Comparison of ENCODE assay signal across 27 cellular contexts in the genomic region with DNA sequence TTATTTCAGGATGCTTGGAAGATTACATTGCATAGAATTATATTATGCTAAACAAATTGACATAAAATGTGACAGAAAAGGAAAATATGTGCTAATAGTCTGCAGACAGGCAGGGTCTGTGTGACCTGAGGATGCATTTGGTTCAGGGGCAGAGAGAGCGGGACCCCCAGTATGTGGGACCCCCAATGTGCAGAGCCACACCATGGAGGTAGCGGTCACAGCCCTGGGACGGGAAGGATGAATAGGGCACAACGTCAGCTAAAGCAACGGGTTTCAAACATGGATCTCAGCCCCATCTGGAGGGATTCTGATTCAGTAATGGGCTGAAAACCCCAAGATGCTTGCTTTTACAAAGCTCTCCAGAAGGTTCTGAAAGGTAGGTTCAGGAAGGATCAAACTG.
DNase-seq lines count a peak whose midpoint lies in the region.
"Had no signal": no experiment of that assay in that cellular context is flagged by ENCODE, and none has a peak within 500 bp of the region (broad histone marks: within the 10 kb centered on the region; RNA-seq: fewer than 3 reads in every experiment).

No MANE protein-coding gene starts in this region.

- H3K27me3 ChIP-seq in neuronal stem cell (ENCODE audit: control insufficient read depth in 3 of 3, insufficient read depth in 3 of 3, low read depth in 1 of 3, low read length in 3 of 3), result no peaks in the 10 kb centered on the region
- H3K27me3 ChIP-seq: BE2C; BLaER1; BLaER1 treated with 17β-estradiol and CSF1 and Interleukin-3, amounts not matched to agents 10 nM and 100 nM had no signal

- DNase-seq in neuronal stem cell (ENCODE audit: low spot score) (no peak), NCI-H226 (no peak)
- DNase-seq: 8988T; ACHN; AML-193; BE2C; C1 segment of cervical spinal cord; Caco-2; Calu3; CD4-positive, alpha-beta memory T cell; CD4-positive, alpha-beta T cell; CD4-positive, CD25-positive, alpha-beta regulatory T cell; CD8-positive, alpha-beta memory T cell; CD8-positive, alpha-beta T cell; COR-L47; DMS 273 treated with DMSO at 0.1 percent for 48 hours; DMS153; DMS53; DMS79; DMS79 treated with DMSO at 0.1 percent for 48 hours; DND-41; EL had no signal

- H3K9ac ChIP-seq in neuronal stem cell (ENCODE audit: low read depth, low read length, poor library complexity), result no peak overlapping the region
- H3K9ac ChIP-seq: BLaER1; BLaER1 treated with 17β-estradiol and CSF1 and Interleukin-3, amounts not matched to agents 10 nM and 100 nM had no signal

- no peak overlapping the region for H2AK5ac ChIP-seq in neuronal stem cell (ENCODE audit: low read depth, low read length)

- H3K9me3 ChIP-seq in neuronal stem cell (replicated peaks in 1 of 2; ENCODE audit: control insufficient read depth in 2 of 2, insufficient read depth in 1 of 2, low read depth in 1 of 2, low read length in 2 of 2), result no peaks in the 10 kb centered on the region
- H3K9me3 ChIP-seq: A549, BE2C, BLaER1, Caco-2 had no signal

- no peak overlapping the region for H3K27ac ChIP-seq in neuronal stem cell (replicated peaks; ENCODE audit: low read length)
- H3K27ac ChIP-seq: 22Rv1; A549; BLaER1; BLaER1 treated with 17β-estradiol and CSF1 and Interleukin-3, amounts not matched to agents 10 nM and 100 nM; C4-2B had no signal

- H2BK120ac ChIP-seq in neuronal stem cell (ENCODE audit: low read depth, low read length), result no peak overlapping the region

- no peak overlapping the region for H2BK12ac ChIP-seq in neuronal stem cell (ENCODE audit: low read length)

- H3K18ac ChIP-seq in neuronal stem cell (ENCODE audit: low read length), result no peak overlapping the region

- peak overlapping the region; percentile 72 for H4K8ac ChIP-seq in neuronal stem cell (ENCODE audit: low read depth, low read length)

- no peak overlapping the region for H2AFZ ChIP-seq in neuronal stem cell (ENCODE audit: low read length)

- H3K4me2 ChIP-seq in neuronal stem cell (ENCODE audit: insufficient read depth, low read length, poor library complexity, severe bottlenecking), result no peak overlapping the region
- H3K4me2 ChIP-seq: A549; BLaER1; BLaER1 treated with 17β-estradiol and CSF1 and Interleukin-3, amounts not matched to agents 10 nM and 100 nM had no signal

- H4K91ac ChIP-seq in neuronal stem cell (ENCODE audit: low read depth, low read length, poor library complexity), result no peak overlapping the region

- H2BK15ac ChIP-seq in neuronal stem cell (ENCODE audit: low read length), result no peak overlapping the region

- no peak overlapping the region for H3K14ac ChIP-seq in neuronal stem cell (ENCODE audit: low read length)

- H3K4me3 ChIP-seq in neuronal stem cell (ENCODE audit: low read length in 2 of 2), result no peak overlapping the region
- H3K4me3 ChIP-seq: A549; BLaER1; BLaER1 treated with 17β-estradiol and CSF1 and Interleukin-3, amounts not matched to agents 10 nM and 100 nM had no signal

- no peaks in the 10 kb centered on the region for H3K36me3 ChIP-seq in neuronal stem cell (replicated peaks in 1 of 2; ENCODE audit: control insufficient read depth in 2 of 2, insufficient read depth in 2 of 2, low read length in 2 of 2)
- H3K36me3 ChIP-seq: BE2C; BLaER1; BLaER1 treated with 17β-estradiol and CSF1 and Interleukin-3, amounts not matched to agents 10 nM and 100 nM had no signal

- H2BK5ac ChIP-seq in neuronal stem cell (ENCODE audit: low read length), result no peak overlapping the region

- no peaks in the 10 kb centered on the region for H3K4me1 ChIP-seq in neuronal stem cell (ENCODE audit: control insufficient read depth in 2 of 2, insufficient read depth in 1 of 2, low read depth in 1 of 2, low read length in 2 of 2)
- H3K4me1 ChIP-seq: A549; BE2C; BLaER1; BLaER1 treated with 17β-estradiol and CSF1 and Interleukin-3, amounts not matched to agents 10 nM and 100 nM; Caco-2 had no signal

- no peak overlapping the region for H3K4ac ChIP-seq in neuronal stem cell (ENCODE audit: low read length)

- no CpG with 5 or more reads among the region's 5 CpGs for WGBS in neuronal stem cell (ENCODE audit: extremely low coverage in 2 of 2, insufficient read length in 2 of 2, insufficient replicate concordance in 1 of 2), 2 donors

- H3K79me1 ChIP-seq in neuronal stem cell (ENCODE audit: low read depth, low read length), result no peaks in the 10 kb centered on the region

- no peak overlapping the region for H3K23ac ChIP-seq in neuronal stem cell (ENCODE audit: low read depth, low read length, poor library complexity)
